In the genomic region with DNA sequence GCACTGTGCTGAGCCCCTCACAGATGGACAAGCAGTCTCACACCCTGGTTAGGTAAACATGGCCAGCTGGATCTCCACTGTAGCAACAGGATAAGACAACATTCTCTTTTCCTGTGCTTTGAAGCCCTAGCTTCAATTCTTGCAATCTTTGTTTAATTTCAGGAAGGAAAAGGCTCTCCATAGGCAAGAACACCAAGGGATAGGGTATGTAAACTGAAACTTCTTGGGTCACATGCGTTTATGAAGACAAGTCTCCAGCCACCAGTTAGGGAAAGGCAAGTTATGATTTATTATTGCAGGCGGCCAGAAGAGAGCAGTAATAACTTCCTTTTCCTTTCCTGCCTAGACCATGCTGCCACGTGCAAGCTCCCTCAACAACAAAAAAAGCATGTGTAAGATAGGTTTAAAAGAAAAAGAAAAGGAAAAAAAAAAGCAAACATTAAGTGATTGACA, we compare ENCODE assay signal across 1 cellular context.
TF ChIP-seq lines count a peak whose summit lies in the region.

No MANE protein-coding gene starts in this region.

TF ChIP-seq in HepG2, 621 proteins besides CTCF, POLR2A, EP300 and RAD21 (continued from another document):
- TF ChIP-seq, protein P1, sequence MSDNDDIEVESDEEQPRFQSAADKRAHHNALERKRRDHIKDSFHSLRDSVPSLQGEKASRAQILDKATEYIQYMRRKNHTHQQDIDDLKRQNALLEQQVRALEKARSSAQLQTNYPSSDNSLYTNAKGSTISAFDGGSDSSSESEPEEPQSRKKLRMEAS (IDR thresholded peaks at IDR 0.05): peak; percentile 26; the same call in 1 of the 2 replicates
- TF ChIP-seq, protein P2, sequence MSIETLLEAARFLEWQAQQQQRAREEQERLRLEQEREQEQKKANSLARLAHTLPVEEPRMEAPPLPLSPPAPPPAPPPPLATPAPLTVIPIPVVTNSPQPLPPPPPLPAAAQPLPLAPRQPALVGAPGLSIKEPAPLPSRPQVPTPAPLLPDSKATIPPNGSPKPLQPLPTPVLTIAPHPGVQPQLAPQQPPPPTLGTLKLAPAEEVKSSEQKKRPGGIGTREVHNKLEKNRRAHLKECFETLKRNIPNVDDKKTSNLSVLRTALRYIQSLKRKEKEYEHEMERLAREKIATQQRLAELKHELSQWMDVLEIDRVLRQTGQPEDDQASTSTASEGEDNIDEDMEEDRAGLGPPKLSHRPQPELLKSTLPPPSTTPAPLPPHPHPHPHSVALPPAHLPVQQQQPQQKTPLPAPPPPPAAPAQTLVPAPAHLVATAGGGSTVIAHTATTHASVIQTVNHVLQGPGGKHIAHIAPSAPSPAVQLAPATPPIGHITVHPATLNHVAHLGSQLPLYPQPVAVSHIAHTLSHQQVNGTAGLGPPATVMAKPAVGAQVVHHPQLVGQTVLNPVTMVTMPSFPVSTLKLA (IDR thresholded peaks at IDR 0.05): peak; percentile 76
- peak; percentile 76 for TF ChIP-seq FOXA3 (CRISPR knock-in tag; IDR thresholded peaks at IDR 0.05)
- TF ChIP-seq FOXA1 (IDR thresholded peaks at IDR 0.05): no peak
- TF ChIP-seq FOXA1 (CRISPR knock-in tag; IDR thresholded peaks at IDR 0.05): peak; percentile 73
- no peak for TF ChIP-seq ZBTB42 (CRISPR knock-in tag; IDR thresholded peaks at IDR 0.05)
- TF ChIP-seq, protein P3, sequence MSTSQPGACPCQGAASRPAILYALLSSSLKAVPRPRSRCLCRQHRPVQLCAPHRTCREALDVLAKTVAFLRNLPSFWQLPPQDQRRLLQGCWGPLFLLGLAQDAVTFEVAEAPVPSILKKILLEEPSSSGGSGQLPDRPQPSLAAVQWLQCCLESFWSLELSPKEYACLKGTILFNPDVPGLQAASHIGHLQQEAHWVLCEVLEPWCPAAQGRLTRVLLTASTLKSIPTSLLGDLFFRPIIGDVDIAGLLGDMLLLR (CRISPR knock-in tag; IDR thresholded peaks at IDR 0.05): no peak
- TF ChIP-seq, protein P4, sequence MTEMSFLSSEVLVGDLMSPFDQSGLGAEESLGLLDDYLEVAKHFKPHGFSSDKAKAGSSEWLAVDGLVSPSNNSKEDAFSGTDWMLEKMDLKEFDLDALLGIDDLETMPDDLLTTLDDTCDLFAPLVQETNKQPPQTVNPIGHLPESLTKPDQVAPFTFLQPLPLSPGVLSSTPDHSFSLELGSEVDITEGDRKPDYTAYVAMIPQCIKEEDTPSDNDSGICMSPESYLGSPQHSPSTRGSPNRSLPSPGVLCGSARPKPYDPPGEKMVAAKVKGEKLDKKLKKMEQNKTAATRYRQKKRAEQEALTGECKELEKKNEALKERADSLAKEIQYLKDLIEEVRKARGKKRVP (CRISPR knock-in tag; IDR thresholded peaks at IDR 0.05): 0 out of 4 replicates have a peak, but pooled peaks of 1 of the 2 experiments have one; percentile 26
- no peak for TF ChIP-seq GABPA (IDR thresholded peaks at IDR 0.05; ENCODE audit: low read depth, low read length)
- 0 out of 2 replicates have a peak, but pooled peaks have one; percentile 21 for TF ChIP-seq GABPA (CRISPR knock-in tag; IDR thresholded peaks at IDR 0.05; ENCODE audit: low read depth)
- TF ChIP-seq, protein P5, sequence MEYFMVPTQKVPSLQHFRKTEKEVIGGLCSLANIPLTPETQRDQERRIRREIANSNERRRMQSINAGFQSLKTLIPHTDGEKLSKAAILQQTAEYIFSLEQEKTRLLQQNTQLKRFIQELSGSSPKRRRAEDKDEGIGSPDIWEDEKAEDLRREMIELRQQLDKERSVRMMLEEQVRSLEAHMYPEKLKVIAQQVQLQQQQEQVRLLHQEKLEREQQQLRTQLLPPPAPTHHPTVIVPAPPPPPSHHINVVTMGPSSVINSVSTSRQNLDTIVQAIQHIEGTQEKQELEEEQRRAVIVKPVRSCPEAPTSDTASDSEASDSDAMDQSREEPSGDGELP (IDR thresholded peaks at IDR 0.05; ENCODE audit: borderline replicate concordance, low read depth): peak; percentile 67; the same call in 1 of the 2 replicates
